24 cellular contexts compared by ENCODE assay signal in the genomic region with DNA sequence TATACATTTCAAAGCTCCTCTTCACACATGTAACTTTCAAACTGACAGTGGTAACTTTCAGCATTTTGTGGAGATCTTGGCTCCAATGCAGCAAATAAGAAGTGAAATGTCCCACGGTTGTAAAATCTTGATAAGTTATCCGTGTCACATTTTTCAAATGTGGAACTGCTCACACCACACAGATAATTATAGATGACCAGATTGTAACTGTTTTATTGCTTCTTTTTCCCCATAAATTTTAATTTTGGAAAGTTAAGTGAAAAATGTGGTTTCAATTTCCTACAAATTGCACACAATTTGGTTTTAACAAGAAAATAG.
DNase-seq lines count a peak whose midpoint lies in the region; ATAC-seq and TF ChIP-seq lines count a peak whose summit lies in the region.
"Had no signal": no experiment of that assay in that cellular context is flagged by ENCODE, and none has a peak within 500 bp of the region (broad histone marks: within the 10 kb centered on the region; RNA-seq: fewer than 3 reads in every experiment).

No MANE protein-coding gene starts in this region.

- peak overlapping the region; percentile 43 for H3K4me2 ChIP-seq in OCI-LY3 (ENCODE audit: low read length)
- H3K4me2 ChIP-seq: smooth muscle cell had no signal

- H4K20me1 ChIP-seq in OCI-LY3 (ENCODE audit: insufficient read depth, low read length): no peaks in the 10 kb centered on the region

- TF ChIP-seq CTCF in AG10803 (conservative IDR thresholded peaks at IDR 0.05; ENCODE audit: low read length) (no peak), OCI-LY3 (IDR thresholded peaks at IDR 0.05; ENCODE audit: low read depth, low read length) (no peak), RWPE1 (conservative IDR thresholded peaks at IDR 0.05; ENCODE audit: low read depth) (no peak)

- DNase-seq in AG10803 (ENCODE audit: low read depth): peak; percentile 66
- DNase-seq in memory B cell (ENCODE audit: low spot score in 2 of 2): no peak
- DNase-seq in RWPE1 (ENCODE audit: low spot score): no peak
- no peak for DNase-seq in NCI-H69 (lab: John Stamatoyannopoulos, UW)
- DNase-seq in NCI-H2196 (lab: John Stamatoyannopoulos, UW; ENCODE audit: unreplicated experiment): no peak
- DNase-seq: activated CD4-positive, alpha-beta T cell treated with anti-CD3 and anti-CD28 coated beads, Interleukin-2, amount 50 U/mL, for 4 hours; activated gamma-delta T cell; caudate nucleus; foreskin fibroblast; HCEC 1CT; hypothalamus; islet precursor cell; NCI-H146; NCI-H526; Right ventricle myocardium superior; stimulated activated CD4-positive, alpha-beta T cell treated with anti-CD3 and anti-CD28 coated beads, Interleukin-4, amount 100 ng/mL, for 1 hour; upper lobe of right lung had no signal

- H3K4me3 ChIP-seq in AG10803 (ENCODE audit: low read length) (peak overlapping the region; percentile 12), OCI-LY3 (ENCODE audit: low read length) (no peak overlapping the region)
- H3K4me3 ChIP-seq: smooth muscle cell, upper lobe of right lung had no signal

- H3K4me3 Mint-ChIP-seq in memory B cell: peak overlapping the region; percentile 77

- peaks cover 24% of the 10 kb centered on the region for H3K4me1 ChIP-seq in OCI-LY3 (ENCODE audit: low read length)
- H3K4me1 ChIP-seq: upper lobe of right lung had no signal

- H3K36me3 ChIP-seq in OCI-LY3 (replicated peaks; ENCODE audit: low read depth, low read length): no peaks in the 10 kb centered on the region
- H3K36me3 ChIP-seq: neutrophil, upper lobe of right lung had no signal

- H3K27ac Mint-ChIP-seq in memory B cell: peak overlapping the region; percentile 88

- no peak overlapping the region for H3K27ac ChIP-seq in OCI-LY3 (ENCODE audit: low read length)
- no peak overlapping the region for H3K27ac ChIP-seq in RWPE1
- H3K27ac ChIP-seq: C4-2B, HL-60, neutrophil, upper lobe of right lung had no signal

- CTCF ChIA-PET in RWPE1 (lab: Yijun Ruan, JAX): no interaction called here

- peak; percentile 17 for ATAC-seq in GM19372 (IDR thresholded peaks at IDR 0.05; ENCODE audit: low read depth, unreplicated experiment)
- peak; percentile 30 for ATAC-seq in memory B cell (ENCODE audit: low read depth)
- ATAC-seq in GM19324 (IDR thresholded peaks at IDR 0.05; ENCODE audit: low FRiP score, unreplicated experiment): no peak
- ATAC-seq: upper lobe of right lung had no signal

- no peaks in the 10 kb centered on the region for H3K9me3 ChIP-seq in OCI-LY3 (ENCODE audit: insufficient read depth, low read length)
- H3K9me3 ChIP-seq: neutrophil, upper lobe of right lung had no signal

- POLR2A ChIA-PET in RWPE1 (lab: Yijun Ruan, JAX; ENCODE audit: low non-redundant PET): no interaction called here

- no peak overlapping the region for H3K9ac ChIP-seq in OCI-LY3 (ENCODE audit: low read length)

- no peak overlapping the region for H2AFZ ChIP-seq in OCI-LY3 (ENCODE audit: low read depth, low read length)

- H3K36me3 Mint-ChIP-seq in memory B cell: peaks cover 9% of the 10 kb centered on the region

- H3K79me2 ChIP-seq in OCI-LY3 (ENCODE audit: low read length): no peaks in the 10 kb centered on the region

- no peaks in the 10 kb centered on the region for H3K27me3 ChIP-seq in OCI-LY3 (ENCODE audit: low read depth, low read length)
- H3K27me3 ChIP-seq: upper lobe of right lung had no signal

- H3K27me3 Mint-ChIP-seq in memory B cell: no peaks in the 10 kb centered on the region

- no peaks in the 10 kb centered on the region for H3K9me3 Mint-ChIP-seq in memory B cell

- peaks cover 58% of the 10 kb centered on the region for H3K4me1 Mint-ChIP-seq in memory B cell
